In the genomic region with DNA sequence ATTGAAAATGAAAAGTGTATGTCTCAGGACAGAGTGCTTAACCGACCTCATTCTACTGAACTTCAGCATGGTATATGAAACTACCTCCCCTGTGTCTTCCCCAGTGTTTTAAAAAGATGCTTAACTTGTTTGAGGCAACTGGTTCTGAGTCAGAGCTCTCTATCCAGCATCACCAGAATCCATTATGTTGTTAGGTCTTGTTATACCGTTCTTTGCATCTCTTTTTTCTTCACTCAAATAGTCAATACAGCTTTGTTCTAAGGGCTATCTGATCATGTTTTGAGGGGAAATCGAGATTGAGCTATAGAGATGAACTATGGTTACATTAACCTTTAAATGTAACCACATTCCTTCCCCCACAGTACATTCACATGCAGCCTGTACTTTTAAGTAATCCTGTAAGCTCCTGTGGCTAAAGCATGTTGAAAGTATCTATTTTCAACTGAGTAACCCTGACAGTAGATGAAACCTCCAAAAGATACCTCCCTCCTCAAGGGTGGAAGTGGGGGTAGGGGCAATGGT, we compare ENCODE assay signal across 8 cellular contexts.
DNase-seq lines count a peak whose midpoint lies in the region; ATAC-seq and TF ChIP-seq lines count a peak whose summit lies in the region.

No MANE protein-coding gene starts in this region.

- TF ChIP-seq POLR2A in suprapubic skin (IDR thresholded peaks at IDR 0.05), result no peak

- POLR2A ChIA-PET in activated CD4-positive, alpha-beta T cell treated with anti-CD3 and anti-CD28 coated beads, Interleukin-2, amount 10 ng/mL, durations not matched to agents 7 days and 5 days (lab: Charles Lee), result no interaction called here
- POLR2A ChIA-PET in PC-3 (lab: Charles Lee; ENCODE audit: unreplicated experiment), result no interaction called here

- peaks cover 4% of the 10 kb centered on the region for H3K36me3 Mint-ChIP-seq in activated CD4-positive, alpha-beta T cell treated with anti-CD3 and anti-CD28 coated beads, Interleukin-2, amount 10 ng/mL, durations not matched to agents 7 days and 5 days (ENCODE audit: low read depth)
- H3K36me3 Mint-ChIP-seq in stimulated activated effector memory CD8-positive, alpha-beta T cell treated with anti-CD3 and anti-CD28 coated beads, Interleukin-12 subunit alpha, Interleukin-12 subunit beta, amount 100 ng/mL, for 72 hours, result no peaks in the 10 kb centered on the region

- intact Hi-C loops in PC-3 (cut with micrococcal nuclease), result no loop called here

- H3K27ac ChIP-seq in PC-3 (ENCODE audit: low read length) (peak overlapping the region; percentile 58), suprapubic skin (no peak overlapping the region)

- no peak overlapping the region for H3K9ac ChIP-seq in PC-3 (ENCODE audit: low read length)

- H3K9me3 ChIP-seq in PC-3 (ENCODE audit: low read length), result no peaks in the 10 kb centered on the region
- H3K9me3 ChIP-seq in suprapubic skin, result no peaks in the 10 kb centered on the region

- H3K9me2 ChIP-seq in PC-3 (replicated peaks; ENCODE audit: low read length), result no peaks in the 10 kb centered on the region

- H3K79me2 ChIP-seq in PC-3 (ENCODE audit: low read length), result no peaks in the 10 kb centered on the region

- H3K4me2 ChIP-seq in PC-3 (ENCODE audit: low read length), result 0 out of 2 replicates have a peak overlapping the region, but pooled peaks have one; percentile 35

- DNase-seq in activated CD4-positive, alpha-beta T cell treated with anti-CD3 and anti-CD28 coated beads, Interleukin-2, amount 10 ng/mL, durations not matched to agents 7 days and 5 days, result no peak
- DNase-seq in activated CD4-positive, alpha-beta T cell treated with anti-CD3 and anti-CD28 coated beads for 1 hour, result no peak
- peak; percentile 16 for DNase-seq in PC-3
- DNase-seq in stimulated activated effector memory CD8-positive, alpha-beta T cell treated with anti-CD3 and anti-CD28 coated beads, Interleukin-12 subunit alpha, Interleukin-12 subunit beta, amount 100 ng/mL, for 72 hours (ENCODE audit: low spot score in 2 of 2), result no peak
- no peak for DNase-seq in cerebellar nuclear complex (lab: John Stamatoyannopoulos, UW)
- DNase-seq in suprapubic skin (ENCODE audit: low spot score in 2 of 2), result no peak
- DNase-seq in stimulated activated CD4-positive, alpha-beta T cell treated with anti-CD3 and anti-CD28 coated beads, Interleukin-12 subunit alpha, Interleukin-12 subunit beta, amount 100 ng/mL, for 4 hours, result no peak

- CTCF ChIA-PET in activated CD4-positive, alpha-beta T cell treated with anti-CD3 and anti-CD28 coated beads, Interleukin-2, amount 10 ng/mL, durations not matched to agents 7 days and 5 days (lab: Charles Lee), result no interaction called here
- CTCF ChIA-PET in PC-3 (lab: Charles Lee), result no interaction called here

- BruUV-seq in PC-3 (replicated peaks; lab: Mats Ljungman, UMichigan), result no TSS peak

- H3K9me3 Mint-ChIP-seq in activated CD4-positive, alpha-beta T cell treated with anti-CD3 and anti-CD28 coated beads, Interleukin-2, amount 10 ng/mL, durations not matched to agents 7 days and 5 days, result no peaks in the 10 kb centered on the region
- no peaks in the 10 kb centered on the region for H3K9me3 Mint-ChIP-seq in stimulated activated effector memory CD8-positive, alpha-beta T cell treated with anti-CD3 and anti-CD28 coated beads, Interleukin-12 subunit alpha, Interleukin-12 subunit beta, amount 100 ng/mL, for 72 hours

- peaks cover 5% of the 10 kb centered on the region for H3F3A ChIP-seq in PC-3 (ENCODE audit: low read length, unreplicated experiment)

- no peak overlapping the region for H2AFZ ChIP-seq in PC-3 (ENCODE audit: low read length)

- H3K36me3 ChIP-seq in PC-3 (ENCODE audit: low read depth, low read length) (no peaks in the 10 kb centered on the region), suprapubic skin (no peaks in the 10 kb centered on the region)

- no peaks in the 10 kb centered on the region for H3K27me3 ChIP-seq in PC-3 (ENCODE audit: low read length)
- no peaks in the 10 kb centered on the region for H3K27me3 ChIP-seq in suprapubic skin

- ATAC-seq in HG02840 (IDR thresholded peaks at IDR 0.05; ENCODE audit: low FRiP score, unreplicated experiment), result peak; percentile 45
- ATAC-seq in PC-3, result no peak
- peak; percentile 80 for ATAC-seq in stimulated activated effector memory CD8-positive, alpha-beta T cell treated with anti-CD3 and anti-CD28 coated beads, Interleukin-12 subunit alpha, Interleukin-12 subunit beta, amount 100 ng/mL, for 72 hours

- no peak for TF ChIP-seq CTCF in PC-3 (conservative IDR thresholded peaks at IDR 0.05; ENCODE audit: low read depth, low read length)
- TF ChIP-seq CTCF in suprapubic skin (IDR thresholded peaks at IDR 0.05), result no peak

- peaks cover 46% of the 10 kb centered on the region for H3K4me1 ChIP-seq in PC-3 (ENCODE audit: insufficient read depth, low read length)
- H3K4me1 ChIP-seq in suprapubic skin, result no peaks in the 10 kb centered on the region

- WGBS in suprapubic skin, result 71% methylated on average over 3 of the region's 3 CpGs

- no peaks in the 10 kb centered on the region for H3K27me3 Mint-ChIP-seq in activated CD4-positive, alpha-beta T cell treated with anti-CD3 and anti-CD28 coated beads, Interleukin-2, amount 10 ng/mL, durations not matched to agents 7 days and 5 days

- peaks cover 50% of the 10 kb centered on the region for H3K4me1 Mint-ChIP-seq in activated CD4-positive, alpha-beta T cell treated with anti-CD3 and anti-CD28 coated beads, Interleukin-2, amount 10 ng/mL, durations not matched to agents 7 days and 5 days
- H3K4me1 Mint-ChIP-seq in stimulated activated effector memory CD8-positive, alpha-beta T cell treated with anti-CD3 and anti-CD28 coated beads, Interleukin-12 subunit alpha, Interleukin-12 subunit beta, amount 100 ng/mL, for 72 hours, result peaks cover 40% of the 10 kb centered on the region

- no peak overlapping the region for H3K4me3 Mint-ChIP-seq in activated CD4-positive, alpha-beta T cell treated with anti-CD3 and anti-CD28 coated beads, Interleukin-2, amount 10 ng/mL, durations not matched to agents 7 days and 5 days
- peak overlapping the region; percentile 33 for H3K4me3 Mint-ChIP-seq in stimulated activated effector memory CD8-positive, alpha-beta T cell treated with anti-CD3 and anti-CD28 coated beads, Interleukin-12 subunit alpha, Interleukin-12 subunit beta, amount 100 ng/mL, for 72 hours

- H4K20me1 ChIP-seq in PC-3 (ENCODE audit: low read length), result no peaks in the 10 kb centered on the region

- no peak overlapping the region for H3K4me3 ChIP-seq in PC-3 (ENCODE audit: low read length)
- H3K4me3 ChIP-seq in suprapubic skin, result no peak overlapping the region

- peak overlapping the region; percentile 73 for H3K27ac Mint-ChIP-seq in activated CD4-positive, alpha-beta T cell treated with anti-CD3 and anti-CD28 coated beads, Interleukin-2, amount 10 ng/mL, durations not matched to agents 7 days and 5 days
- H3K27ac Mint-ChIP-seq in stimulated activated effector memory CD8-positive, alpha-beta T cell treated with anti-CD3 and anti-CD28 coated beads, Interleukin-12 subunit alpha, Interleukin-12 subunit beta, amount 100 ng/mL, for 72 hours, result peak overlapping the region; percentile 35

- TF ChIP-seq EP300 in suprapubic skin (IDR thresholded peaks at IDR 0.05), result no peak
